ENCODE assay signal across 22 cellular contexts in the genomic region with DNA sequence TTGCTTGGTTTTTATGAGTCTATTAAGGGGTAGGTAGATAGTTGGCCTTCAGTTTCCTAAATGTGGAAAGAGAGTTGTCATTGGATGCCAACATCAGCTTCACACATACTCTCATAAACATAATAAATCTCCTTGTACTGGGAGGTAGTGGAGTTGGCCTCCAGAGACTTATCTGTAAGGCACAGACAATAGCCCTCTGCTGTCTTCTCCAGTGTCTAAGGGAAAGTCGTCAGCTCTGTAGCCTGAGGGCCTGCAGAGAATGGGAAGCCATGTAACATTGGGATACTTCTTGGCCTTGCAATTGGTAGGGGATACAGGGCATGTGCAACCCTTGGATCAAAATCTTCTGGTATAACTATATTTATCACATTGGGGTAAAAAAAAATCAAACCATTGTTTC.
"Had no signal": no experiment of that assay in that cellular context is flagged by ENCODE, and none has a peak within 500 bp of the region (broad histone marks: within the 10 kb centered on the region; RNA-seq: fewer than 3 reads in every experiment).

No MANE protein-coding gene starts in this region.

- DNase-seq: activated B cell treated with CpG ODN at 0.5 μM for 24 hours; activated CD4-positive, alpha-beta T cell treated with anti-CD3 and anti-CD28 coated beads for 1 hour; activated CD4-positive, alpha-beta T cell treated with anti-CD3 and anti-CD28 coated beads, Interleukin-2, amount 10 ng/mL, durations not matched to agents 24 days and 14 days; activated CD4-positive, alpha-beta T cell treated with anti-CD3 and anti-CD28 coated beads, Interleukin-2, amount 50 U/mL, for 48 hours; activated CD8-positive, alpha-beta memory T cell treated with anti-CD3 and anti-CD28 coated beads for 24 hours; activated effector memory CD4-positive, alpha-beta T cell treated with anti-CD3 and anti-CD28 coated beads, Interleukin-2, amount 50 U/mL, for 16 hours; activated naive CD4-positive, alpha-beta T cell treated with Interleukin-2 at 50 U/mL for 16 hours; activated naive CD8-positive, alpha-beta T cell treated with anti-CD3 and anti-CD28 coated beads, Interleukin-2, amount 50 U/mL, for 24 hours; activated T-cell treated with anti-CD3 and anti-CD28 coated beads, Interleukin-2, amount 50 U/mL, for 4 hours; amniotic stem cell; body of pancreas; Karpas-422; MM.1S; NCI-H2081 treated with DMSO at 0.1 percent for 48 hours; NCI-H524; NCI-H748 treated with DMSO at 0.1 percent for 48 hours; PC-3 had no signal

- H3K4me3 ChIP-seq: ascending aorta, body of pancreas, SJSA1 had no signal

- H3K9me3 ChIP-seq: ascending aorta, body of pancreas, SJSA1 had no signal

- H3K9me3 Mint-ChIP-seq: activated B cell treated with CpG ODN at 0.5 μM for 24 hours; activated CD4-positive, alpha-beta T cell treated with anti-CD3 and anti-CD28 coated beads, Interleukin-2, amount 10 ng/mL, durations not matched to agents 24 days and 14 days; activated naive CD8-positive, alpha-beta T cell treated with anti-CD3 and anti-CD28 coated beads, Interleukin-2, amount 50 U/mL, for 24 hours; activated T-cell treated with anti-CD3 and anti-CD28 coated beads, Interleukin-2, amount 50 U/mL, for 4 hours; central memory CD8-positive, alpha-beta T cell; T-helper 1 cell treated with Interleukin-12 subunit alpha and Interleukin-12 subunit beta and Interleukin-4 antibody, amounts not matched to agents 30 μg/mL and 1 μg/mL, for 36 hours had no signal

- H3K27me3 Mint-ChIP-seq: activated B cell treated with CpG ODN at 0.5 μM for 24 hours; activated CD4-positive, alpha-beta T cell treated with anti-CD3 and anti-CD28 coated beads, Interleukin-2, amount 10 ng/mL, durations not matched to agents 24 days and 14 days had no signal

- ATAC-seq: activated naive CD4-positive, alpha-beta T cell treated with anti-CD3 and anti-CD28 coated beads, Interleukin-2, amount 50 U/mL, for 72 hours; activated naive CD8-positive, alpha-beta T cell treated with anti-CD3 and anti-CD28 coated beads, Interleukin-2, amount 50 U/mL, for 24 hours; activated T-cell treated with anti-CD3 and anti-CD28 coated beads, Interleukin-2, amount 50 U/mL, for 4 hours; body of pancreas; PC-3 had no signal

- H3K27ac Mint-ChIP-seq: activated B cell treated with CpG ODN at 0.5 μM for 24 hours; activated CD4-positive, alpha-beta T cell treated with anti-CD3 and anti-CD28 coated beads, Interleukin-2, amount 10 ng/mL, durations not matched to agents 24 days and 14 days; activated naive CD4-positive, alpha-beta T cell treated with anti-CD3 and anti-CD28 coated beads, Interleukin-2, amount 50 U/mL, for 72 hours; activated naive CD8-positive, alpha-beta T cell treated with anti-CD3 and anti-CD28 coated beads, Interleukin-2, amount 50 U/mL, for 24 hours; T-helper 1 cell treated with Interleukin-12 subunit alpha and Interleukin-12 subunit beta and Interleukin-4 antibody, amounts not matched to agents 30 μg/mL and 1 μg/mL, for 36 hours had no signal

- H3K4me1 ChIP-seq: ascending aorta, SJSA1 had no signal

- H3K27me3 ChIP-seq: ascending aorta, body of pancreas, SJSA1 had no signal

- H3K36me3 Mint-ChIP-seq: activated naive CD4-positive, alpha-beta T cell treated with anti-CD3 and anti-CD28 coated beads, Interleukin-2, amount 50 U/mL, for 72 hours had no signal

- H3K4me1 Mint-ChIP-seq: activated B cell treated with CpG ODN at 0.5 μM for 24 hours; activated CD4-positive, alpha-beta T cell treated with anti-CD3 and anti-CD28 coated beads, Interleukin-2, amount 10 ng/mL, durations not matched to agents 24 days and 14 days; activated naive CD8-positive, alpha-beta T cell treated with anti-CD3 and anti-CD28 coated beads, Interleukin-2, amount 50 U/mL, for 24 hours; central memory CD8-positive, alpha-beta T cell had no signal

- H3K27ac ChIP-seq: ascending aorta, body of pancreas, SJSA1 had no signal

- H3K36me3 ChIP-seq: ascending aorta, SJSA1 had no signal

- H3K4me3 Mint-ChIP-seq: activated B cell treated with CpG ODN at 0.5 μM for 24 hours; activated CD4-positive, alpha-beta T cell treated with anti-CD3 and anti-CD28 coated beads, Interleukin-2, amount 10 ng/mL, durations not matched to agents 24 days and 14 days; activated naive CD8-positive, alpha-beta T cell treated with anti-CD3 and anti-CD28 coated beads, Interleukin-2, amount 50 U/mL, for 24 hours; activated T-cell treated with anti-CD3 and anti-CD28 coated beads, Interleukin-2, amount 50 U/mL, for 4 hours; central memory CD8-positive, alpha-beta T cell; T-helper 1 cell treated with Interleukin-12 subunit alpha and Interleukin-12 subunit beta and Interleukin-4 antibody, amounts not matched to agents 30 μg/mL and 1 μg/mL, for 36 hours had no signal
